In the genomic region with DNA sequence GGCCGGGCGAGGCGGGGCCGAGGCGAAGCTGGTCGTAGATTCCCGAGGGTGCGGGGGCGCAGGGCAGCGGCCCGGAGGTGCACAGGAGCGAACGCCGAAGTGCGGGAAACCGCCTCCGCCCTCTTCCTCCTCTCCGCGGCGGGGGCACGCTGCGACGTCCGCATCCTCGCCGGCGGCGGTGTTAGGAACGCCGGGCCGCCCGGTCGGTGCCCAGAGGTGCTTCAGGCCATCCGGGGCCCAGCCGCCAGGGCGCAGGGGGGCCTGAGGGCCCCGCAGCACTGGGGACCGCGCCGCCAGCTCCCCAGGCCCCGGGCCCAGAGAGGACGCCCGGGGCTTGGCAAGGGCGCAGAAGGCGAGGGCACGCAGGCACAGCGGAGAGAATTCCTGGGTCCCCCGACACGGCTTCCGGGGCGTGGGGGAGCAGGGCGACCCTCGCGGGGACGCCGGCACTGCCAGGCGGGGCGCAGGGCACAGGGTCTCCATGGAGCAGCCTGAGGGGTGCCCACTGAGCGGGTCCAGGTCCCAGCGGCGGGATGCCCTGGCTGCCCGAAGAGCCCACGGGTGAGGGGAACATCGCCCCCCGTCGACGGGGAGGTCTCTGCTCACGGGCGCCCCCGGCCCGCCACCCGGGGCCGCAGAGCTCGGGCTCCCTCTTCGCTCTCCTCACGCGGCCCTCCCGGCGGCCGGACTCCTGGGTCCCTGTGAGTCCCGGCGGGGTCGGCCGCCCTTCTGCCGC, we compare ENCODE assay signal across 8 cellular contexts. TPM values are rescaled to one million over a fixed set of nuclear protein-coding genes. Genes with fewer than 3 reads are reported as not detected.
DNase-seq lines count a peak whose midpoint lies in the region; ATAC-seq, FAIRE-seq and TF ChIP-seq lines count a peak whose summit lies in the region.

No MANE protein-coding gene starts in this region.

- peak overlapping the region; percentile 76 for H3K4me3 Mint-ChIP-seq in dendritic cell treated with granulocyte-macrophage colony-stimulating factor and Interleukin-4, amounts not matched to agents 40 ng/mL and 50 ng/mL, for 4 days
- H3K4me3 Mint-ChIP-seq in naive thymus-derived CD4-positive, alpha-beta T cell: peak overlapping the region in 7 of 10 donors; percentile 13 to 80 (median 41)

- TF ChIP-seq EP300 in SK-N-SH (IDR thresholded peaks at IDR 0.05; ENCODE audit: borderline replicate concordance in 1 of 2, low read depth in 1 of 2, low read length in 1 of 2): no peak

- peaks cover 8% of the 10 kb centered on the region for H3F3A ChIP-seq in SK-N-SH (replicated peaks; ENCODE audit: insufficient read depth)

- CTCF ChIA-PET in SK-N-SH (lab: Yijun Ruan, JAX): interaction anchor here (0.7 to 6.7 kb wide), 17 partner anchors 10 to 182 kb away, joined by 3 to 93 read pairs (median 3); partner anchors contain the start of gene CISD3
- CTCF ChIA-PET in naive thymus-derived CD4-positive, alpha-beta T cell (lab: Charles Lee): interaction anchor here (0.7 to 1.5 kb wide), 2 partner anchors 75 to 116 kb away, joined by 3 read pairs; no protein-coding TSS in a partner anchor

- H3K36me3 ChIP-seq in HAP-1 (replicated peaks) (no peaks in the 10 kb centered on the region), SK-N-SH (replicated peaks in 1 of 2; ENCODE audit: control insufficient read depth in 1 of 2, insufficient read depth in 2 of 2, low read length in 1 of 2) (no peaks in the 10 kb centered on the region)
- H3K36me3 ChIP-seq in naive thymus-derived CD4-positive, alpha-beta T cell (ENCODE audit: control insufficient read depth in 2 of 3, insufficient read depth in 3 of 3, low read length in 3 of 3): no peaks in the 10 kb centered on the region

- peak overlapping the region; percentile 78; the same call in 1 of the 2 replicates for H2AFZ ChIP-seq in SK-N-SH (ENCODE audit: low read depth)

- intact Hi-C loops in dendritic cell treated with granulocyte-macrophage colony-stimulating factor and Interleukin-4, amounts not matched to agents 40 ng/mL and 50 ng/mL, for 4 days (cut with micrococcal nuclease): no loop called here
- intact Hi-C loops in naive thymus-derived CD4-positive, alpha-beta T cell (cut with micrococcal nuclease): loop anchor here (2.0 to 10.0 kb wide), 2 partner anchors 115 to 481 kb away; partner anchors contain the start of gene PLXDC1 (in 1 of the 2)

- TF ChIP-seq CTCF in GM12873 (IDR thresholded peaks at IDR 0.05; ENCODE audit: insufficient read depth, low read depth, low read length, missing control alignments) (peak; percentile 15), SK-N-SH (IDR thresholded peaks at IDR 0.05) (no peak)

- no peaks in the 10 kb centered on the region for H3K79me2 ChIP-seq in SK-N-SH (ENCODE audit: insufficient read depth)

- H3K27me3 ChIP-seq in HAP-1 (ENCODE audit: low read depth) (0 out of 2 replicates have a peak, but pooled peaks cover 3% of the 10 kb centered on the region), SK-N-SH (ENCODE audit: insufficient read depth) (no peaks in the 10 kb centered on the region)
- peaks cover 0 to 12% of the 10 kb centered on the region in 2 donors for H3K27me3 ChIP-seq in naive thymus-derived CD4-positive, alpha-beta T cell (ENCODE audit: control insufficient read depth in 2 of 2, insufficient read depth in 2 of 2, low read length in 2 of 2)

- POLR2A ChIA-PET in SK-N-SH (lab: Yijun Ruan, JAX): interaction anchor here (1.2 kb wide), 1 partner anchor 51 kb away, joined by 3 read pairs; no protein-coding TSS in a partner anchor
- POLR2A ChIA-PET in naive thymus-derived CD4-positive, alpha-beta T cell (lab: Charles Lee): interaction anchor here (1.2 to 1.9 kb wide), 4 partner anchors 25 to 180 kb away, joined by 3 to 5 read pairs (median 4); partner anchors contain the start of gene RPL23

- H3K27ac ChIP-seq in SK-N-SH (ENCODE audit: low read depth in 2 of 2, low read length in 1 of 2): peak overlapping the region in 1 of 2 experiments; percentile 64; a peak in 2 of 4 replicates
- H3K27ac ChIP-seq in naive thymus-derived CD4-positive, alpha-beta T cell (ENCODE audit: low read depth, low read length): peak overlapping the region; percentile 54

- in situ Hi-C loops in HAP-1 (cut with MboI; ENCODE audit: low sequenced_read_pairs): no loop called here

- peak overlapping the region; percentile 68 for H3K27ac Mint-ChIP-seq in dendritic cell treated with granulocyte-macrophage colony-stimulating factor and Interleukin-4, amounts not matched to agents 40 ng/mL and 50 ng/mL, for 4 days
- no peak overlapping the region for H3K27ac Mint-ChIP-seq in naive thymus-derived CD4-positive, alpha-beta T cell

- H4K20me1 ChIP-seq in SK-N-SH (ENCODE audit: insufficient read depth): no peaks in the 10 kb centered on the region

- ATAC-seq in naive thymus-derived CD4-positive, alpha-beta T cell: peak; percentile 6

- H3K9me2 ChIP-seq in SK-N-SH: no peaks in the 10 kb centered on the region

- H3K27me3 Mint-ChIP-seq in dendritic cell treated with granulocyte-macrophage colony-stimulating factor and Interleukin-4, amounts not matched to agents 40 ng/mL and 50 ng/mL, for 4 days: peaks cover 47% of the 10 kb centered on the region
- H3K27me3 Mint-ChIP-seq in naive thymus-derived CD4-positive, alpha-beta T cell: peaks cover 27 to 45% (median 31%) of the 10 kb centered on the region in 5 donors

- H3K4me3 ChIP-seq in HAP-1: peak overlapping the region; percentile 65
- peak overlapping the region; percentile 71 to 77 for H3K4me3 ChIP-seq in SK-N-SH (ENCODE audit: low read depth in 2 of 2, low read length in 1 of 2)
- peak overlapping the region; percentile 43 for H3K4me3 ChIP-seq in naive thymus-derived CD4-positive, alpha-beta T cell (ENCODE audit: low read length)

- H3K36me3 Mint-ChIP-seq in dendritic cell treated with granulocyte-macrophage colony-stimulating factor and Interleukin-4, amounts not matched to agents 40 ng/mL and 50 ng/mL, for 4 days (ENCODE audit: low read depth): peaks cover 12% of the 10 kb centered on the region
- H3K36me3 Mint-ChIP-seq in naive thymus-derived CD4-positive, alpha-beta T cell: peaks cover 0 to 5% (median 0%) of the 10 kb centered on the region in 5 donors

- peaks cover 79% of the 10 kb centered on the region for H3K4me1 Mint-ChIP-seq in dendritic cell treated with granulocyte-macrophage colony-stimulating factor and Interleukin-4, amounts not matched to agents 40 ng/mL and 50 ng/mL, for 4 days (ENCODE audit: low read depth)
- H3K4me1 Mint-ChIP-seq in naive thymus-derived CD4-positive, alpha-beta T cell: peaks cover 8 to 30% (median 23%) of the 10 kb centered on the region in 7 donors

- no peak for TF ChIP-seq RAD21 in SK-N-SH (IDR thresholded peaks at IDR 0.05; ENCODE audit: low read length)

- no peaks in the 10 kb centered on the region for H3K9me3 Mint-ChIP-seq in dendritic cell treated with granulocyte-macrophage colony-stimulating factor and Interleukin-4, amounts not matched to agents 40 ng/mL and 50 ng/mL, for 4 days
- H3K9me3 Mint-ChIP-seq in naive thymus-derived CD4-positive, alpha-beta T cell: peaks cover 0 to 1% (median 0%) of the 10 kb centered on the region in 11 donors

- H3K9me3 ChIP-seq in HAP-1 (no peaks in the 10 kb centered on the region), SK-N-SH (no peaks in the 10 kb centered on the region)
- no peaks in the 10 kb centered on the region for H3K9me3 ChIP-seq in naive thymus-derived CD4-positive, alpha-beta T cell (ENCODE audit: control insufficient read depth in 2 of 3, low read length in 3 of 3)

- H3K9ac ChIP-seq in SK-N-SH: peak overlapping the region; percentile 76

- DNase-seq in HAP-1 (ENCODE audit: low spot score in 2 of 2) (peak in 1 of 2 experiments; percentile 40), SK-N-SH (peak; percentile 81), occipital lobe (lab: John Stamatoyannopoulos, UW) (no peak), middle frontal gyrus (ENCODE audit: extremely low spot score, low spot score) (no peak), GM19239 (ENCODE audit: insufficient read length, low spot score) (no peak)
- peak in 8 of 9 donors; percentile 10 to 65 (median 30) for DNase-seq in naive thymus-derived CD4-positive, alpha-beta T cell

- WGBS in SK-N-SH (ENCODE audit: low lambda C conversion rate): 0% methylated on average over 8 of the region's 85 CpGs

- peak overlapping the region; percentile 97 for H3K4me2 ChIP-seq in SK-N-SH

- FAIRE-seq in GM19239 (lab: Jason Lieb, UNC): no peak

- peaks cover 14% of the 10 kb centered on the region for H3K4me1 ChIP-seq in HAP-1
- peaks cover 0 to 19% of the 10 kb centered on the region in 2 experiments; a peak in 1 of 4 replicates for H3K4me1 ChIP-seq in SK-N-SH (ENCODE audit: control insufficient read depth in 1 of 2, insufficient read depth in 2 of 2, low read depth in 1 of 2, low read length in 1 of 2)
- peaks cover 5 to 7% of the 10 kb centered on the region in 2 donors for H3K4me1 ChIP-seq in naive thymus-derived CD4-positive, alpha-beta T cell (ENCODE audit: control insufficient read depth in 2 of 2, insufficient read depth in 2 of 2, low read length in 2 of 2)

TF ChIP-seq in SK-N-SH, 30 proteins besides CTCF, POLR2A, EP300 and RAD21 (continues in another document):
- no peak for TF ChIP-seq FOXJ3 (CRISPR knock-in tag; IDR thresholded peaks at IDR 0.05)
- TF ChIP-seq SIN3A (IDR thresholded peaks at IDR 0.05; ENCODE audit: borderline replicate concordance, low read depth, low read length): no peak
- TF ChIP-seq TCF12 (IDR thresholded peaks at IDR 0.05): no peak
- peak; percentile 6 for TF ChIP-seq CHD2 (IDR thresholded peaks at IDR 0.05; ENCODE audit: low read length, partially characterized antibody)

RNA-seq across cellular contexts. Expression of gene EPOP, which starts 0.6 kb away (rescaled TPM):
- 2.7 and 3.1 TPM in 2 replicates for polyA plus RNA-seq in SK-N-SH (2012; rRNA removed)
- 3.4 and 4.0 TPM in 2 replicates for polyA plus RNA-seq in SK-N-SH (2012; cell fraction: cytosol; rRNA removed)
- 2.8 and 4.0 TPM in 2 replicates for polyA plus RNA-seq in SK-N-SH (2012; cell fraction: nucleus; rRNA removed)
- 10 to 100 TPM in 1 of 5 experiments, under 1 TPM in 4; 0.19 to 13.4 (median 0.34) TPM for total RNA-seq in naive thymus-derived CD4-positive, alpha-beta T cell
- polyA plus RNA-seq in naive thymus-derived CD4-positive, alpha-beta T cell: not detected
- 1.6 TPM for total RNA-seq in occipital lobe

RNA-seq across cellular contexts. Expression of gene MLLT6, which starts 30.9 kb away (rescaled TPM):
- polyA plus RNA-seq in SK-N-SH (2012; rRNA removed): 41.5 and 43.6 TPM in 2 replicates
- polyA plus RNA-seq in SK-N-SH (2012; cell fraction: cytosol; rRNA removed): 11.5 and 18.3 TPM in 2 replicates
- polyA plus RNA-seq in SK-N-SH (2012; cell fraction: nucleus; rRNA removed): 118 and 131 TPM in 2 replicates
- 100 to 1,000 TPM; 287 to 533 (median 384) TPM for total RNA-seq in naive thymus-derived CD4-positive, alpha-beta T cell
- 10 to 100 TPM; 10.2 to 11.7 TPM for polyA plus RNA-seq in naive thymus-derived CD4-positive, alpha-beta T cell
- 18.4 TPM for total RNA-seq in occipital lobe

RNA-seq across cellular contexts. Expression of gene CISD3, which starts 56.0 kb away (rescaled TPM):
- polyA plus RNA-seq in SK-N-SH (2012; rRNA removed): 12.9 and 16.5 TPM in 2 replicates
- polyA plus RNA-seq in SK-N-SH (2012; cell fraction: cytosol; rRNA removed): 9.3 and 10.9 TPM in 2 replicates
- 5.9 and 8.6 TPM in 2 replicates for polyA plus RNA-seq in SK-N-SH (2012; cell fraction: nucleus; rRNA removed)
- total RNA-seq in naive thymus-derived CD4-positive, alpha-beta T cell: 10 to 100 TPM in 3 of 5 experiments, 1 to 10 TPM in 2; 8.0 to 39.6 (median 12.9) TPM
- 10 to 100 TPM; 33.0 to 39.0 TPM for polyA plus RNA-seq in naive thymus-derived CD4-positive, alpha-beta T cell
- 2.3 TPM for total RNA-seq in occipital lobe

Comparison
In these comparisons a context has a peak if more than half of its experiments do, and no peak if none do; other contexts are left out.
1. DNase-seq: peak in SK-N-SH (single experiment) and naive thymus-derived CD4-positive, alpha-beta T cell (8 of 9); none in occipital lobe (single experiment), middle frontal gyrus (single experiment) and GM19239 (single experiment).
2. RNA of gene MLLT6, which starts 30.9 kb away (total RNA-seq): 287 to 533 TPM in naive thymus-derived CD4-positive, alpha-beta T cell; 18.4 TPM in occipital lobe (single experiment); every median in the first group is over 10 times any median in the second.
3. Peak in every context shown above with its lines, with median percentiles within 50 percentile points of each other: H3K4me3 ChIP-seq.